In genomic region chr14:53613404-53614253, GRCh38 we compare ENCODE assay signal across 8 cellular contexts.
DNase-seq lines count a peak whose midpoint lies in the region; ATAC-seq and TF ChIP-seq lines count a peak whose summit lies in the region.

No MANE protein-coding gene starts in this region.

- H3K4me1 Mint-ChIP-seq in mesothelial cell of epicardium, result peaks cover 6% of the 10 kb centered on the region

- no peaks in the 10 kb centered on the region for H3K9me3 Mint-ChIP-seq in mesothelial cell of epicardium

- H3K27ac Mint-ChIP-seq in mesothelial cell of epicardium, result no peak overlapping the region

- peak; percentile 46 to 58 for TF ChIP-seq RAD21 in liver (IDR thresholded peaks at IDR 0.05)

- no peaks in the 10 kb centered on the region for H3K27me3 ChIP-seq in liver (ENCODE audit: control insufficient read depth in 4 of 4, insufficient read depth in 4 of 4, low read length in 3 of 4)

- H3K27me3 Mint-ChIP-seq in mesothelial cell of epicardium (ENCODE audit: low read depth), result peaks cover 3% of the 10 kb centered on the region

- H3K4me3 Mint-ChIP-seq in mesothelial cell of epicardium, result no peak overlapping the region

- 36% methylated on average over 12 of the region's 12 CpGs for WGBS in liver

- DNase-seq in DMS153 treated with DMSO at 0.1 percent for 48 hours (lab: John Stamatoyannopoulos, UW; ENCODE audit: unreplicated experiment) (peak; percentile 90), RWPE1 (ENCODE audit: low spot score) (peak; percentile 53), mesothelial cell of epicardium (ENCODE audit: low spot score in 2 of 2, unreplicated experiment in 2 of 2) (no peak), putamen (ENCODE audit: low spot score) (no peak), caudate nucleus (lab: John Stamatoyannopoulos, UW) (no peak)

- POLR2A ChIA-PET in RWPE1 (lab: Yijun Ruan, JAX; ENCODE audit: low non-redundant PET), result no interaction called here

- peak overlapping the region in 1 of 2 donors; percentile 41 for H3K9ac ChIP-seq in liver (ENCODE audit: low read depth in 1 of 2, low read length in 2 of 2)

- CTCF ChIA-PET in RWPE1 (lab: Yijun Ruan, JAX), result no interaction called here

- H3K9me3 ChIP-seq in liver (ENCODE audit: control insufficient read depth in 4 of 4, low read length in 3 of 4), result no peaks in the 10 kb centered on the region

- no peak overlapping the region for H3K27ac ChIP-seq in RWPE1
- H3K27ac ChIP-seq in liver (ENCODE audit: low read depth in 1 of 2, low read length in 2 of 2), result peak overlapping the region in 1 of 2 donors; percentile 52
- no peak overlapping the region for H3K27ac ChIP-seq in caudate nucleus (ENCODE audit: low read depth, low read length)

- H3K36me3 Mint-ChIP-seq in mesothelial cell of epicardium, result no peaks in the 10 kb centered on the region

- no peaks in the 10 kb centered on the region for H3K36me3 ChIP-seq in liver (ENCODE audit: control insufficient read depth in 4 of 4, insufficient read depth in 3 of 4, low read depth in 1 of 4, low read length in 3 of 4)

- no peak for TF ChIP-seq CTCF in RWPE1 (conservative IDR thresholded peaks at IDR 0.05; ENCODE audit: low read depth)
- TF ChIP-seq CTCF in liver (IDR thresholded peaks at IDR 0.05; ENCODE audit: low read depth, low read length, missing input control), result no peak
- TF ChIP-seq CTCF in mesothelial cell of epicardium (IDR thresholded peaks at IDR 0.05; ENCODE audit: unreplicated experiment), result no peak

- H3K4me1 ChIP-seq in liver (ENCODE audit: control insufficient read depth in 4 of 4, insufficient read depth in 4 of 4, low read length in 3 of 4), result peaks cover 0 to 7% (median 0%) of the 10 kb centered on the region in 4 donors

- peak overlapping the region in 1 of 3 donors; percentile 22 for H3K4me3 ChIP-seq in liver (ENCODE audit: low read depth in 1 of 3, low read length in 3 of 3)

- ATAC-seq in GM19463 (IDR thresholded peaks at IDR 0.05; ENCODE audit: unreplicated experiment), result peak; percentile 89
- peak; percentile 97 for ATAC-seq in HG03442 (IDR thresholded peaks at IDR 0.05; ENCODE audit: unreplicated experiment)

TF ChIP-seq in liver, 16 proteins besides CTCF, POLR2A, EP300 and RAD21:
- TF ChIP-seq FOXA1 (IDR thresholded peaks at IDR 0.05), result peak; percentile 86
- TF ChIP-seq TAF1 (conservative IDR thresholded peaks at IDR 0.05), result no peak
- TF ChIP-seq REST (IDR thresholded peaks at IDR 0.05), result peak; percentile 37
- TF ChIP-seq JUND (IDR thresholded peaks at IDR 0.05), result peak; percentile 95 to 98
- peak; percentile 89 for TF ChIP-seq YY1 (IDR thresholded peaks at IDR 0.05)
- no peak for TF ChIP-seq MAX (IDR thresholded peaks at IDR 0.05)
- peak in 1 of 2 donors; percentile 12 for TF ChIP-seq GABPA (IDR thresholded peaks at IDR 0.05 in 1 of 2, conservative IDR thresholded peaks at IDR 0.05 in 1 of 2)
- peak; percentile 52 to 63 for TF ChIP-seq HNF4A (conservative IDR thresholded peaks at IDR 0.05)
- peak; percentile 42 to 64 for TF ChIP-seq RXRA (IDR thresholded peaks at IDR 0.05)
- peak; percentile 91 for TF ChIP-seq ATF3 (IDR thresholded peaks at IDR 0.05)
- peak; percentile 84 for TF ChIP-seq FOXA2 (IDR thresholded peaks at IDR 0.05)
- TF ChIP-seq SP1 (IDR thresholded peaks at IDR 0.05), result peak; percentile 82
- TF ChIP-seq HNF4G (IDR thresholded peaks at IDR 0.05), result peak; percentile 29
- peak; percentile 31 for TF ChIP-seq ZBTB33 (IDR thresholded peaks at IDR 0.05)
- TF ChIP-seq NR2F2 (IDR thresholded peaks at IDR 0.05), result peak; percentile 22
- TF ChIP-seq EGR1 (IDR thresholded peaks at IDR 0.05; ENCODE audit: low read depth in 2 of 2), result peak in 1 of 2 donors; percentile 66
TF ChIP-seq in liver: peak in this region for 14.

Comparison
In these comparisons a context has a peak if more than half of its experiments do, and no peak if none do; other contexts are left out.
1. DNase-seq: peak in DMS153 treated with DMSO at 0.1 percent for 48 hours (single experiment) and RWPE1 (single experiment); none in mesothelial cell of epicardium (0 of 2), putamen (single experiment) and caudate nucleus (0 of 61).